8 cellular contexts compared by ENCODE assay signal in genomic region chr6:11538049-11538798, GRCh38. TPM values are rescaled to one million over a fixed set of nuclear protein-coding genes. Genes with fewer than 3 reads are reported as not detected.
DNase-seq lines count a peak whose midpoint lies in the region; TF ChIP-seq lines count a peak whose summit lies in the region.

No MANE protein-coding gene starts in this region.

- peak overlapping the region; percentile 23 to 34 for H3K27ac ChIP-seq in esophagus (ENCODE audit: low read depth in 2 of 2, low read length in 1 of 2)
- H3K27ac ChIP-seq in thymus (ENCODE audit: low read depth): peak overlapping the region; percentile 83

- H3K9me3 Mint-ChIP-seq in HFFc6: no peaks in the 10 kb centered on the region

- H3K4me3 Mint-ChIP-seq in HFFc6: peak overlapping the region; percentile 49

- H3K27me3 ChIP-seq in esophagus (ENCODE audit: control insufficient read depth in 1 of 2, insufficient read depth in 2 of 2, low read length in 2 of 2) (no peaks in the 10 kb centered on the region), thymus (ENCODE audit: control insufficient read depth, insufficient read depth) (no peaks in the 10 kb centered on the region)

- no peak overlapping the region for H3K27ac Mint-ChIP-seq in HFFc6

- peaks cover 6% of the 10 kb centered on the region for H3K4me1 Mint-ChIP-seq in HFFc6 (ENCODE audit: low read depth)

- 0 to 1% methylated on average over 35 to 74 of the region's 74 CpGs for WGBS in esophagus, 2 donors
- 1% methylated on average over 74 of the region's 74 CpGs for WGBS in thymus

- H3K36me3 ChIP-seq in esophagus (ENCODE audit: control insufficient read depth in 2 of 2, insufficient read depth in 2 of 2, low read length in 1 of 2) (no peaks in the 10 kb centered on the region), thymus (ENCODE audit: control insufficient read depth, insufficient read depth) (no peaks in the 10 kb centered on the region)

- peaks cover 17% of the 10 kb centered on the region for H3K27me3 Mint-ChIP-seq in HFFc6 (ENCODE audit: insufficient read depth)

- H3K36me3 Mint-ChIP-seq in HFFc6 (ENCODE audit: low read depth): no peaks in the 10 kb centered on the region

- no peaks in the 10 kb centered on the region for H3K9me3 ChIP-seq in esophagus (ENCODE audit: control insufficient read depth in 2 of 2, insufficient read depth in 1 of 2, low read depth in 1 of 2, low read length in 1 of 2)
- H3K9me3 ChIP-seq in thymus (ENCODE audit: control insufficient read depth): no peaks in the 10 kb centered on the region

- H3K4me3 ChIP-seq in esophagus (ENCODE audit: low read depth in 1 of 2, low read length in 2 of 2) (peak overlapping the region; percentile 77 to 80), thymus (ENCODE audit: low read length) (peak overlapping the region; percentile 87)

- peak; percentile 9 to 80 (median 74) for DNase-seq in NCI-H1417 (lab: John Stamatoyannopoulos, UW)
- no peak for DNase-seq in NCI-H1417 treated with DMSO at 0.1 percent for 48 hours (lab: John Stamatoyannopoulos, UW)
- no peak for DNase-seq in HFFc6
- peak; percentile 14 for DNase-seq in NCI-H1105 (lab: John Stamatoyannopoulos, UW)
- peak; percentile 4 for DNase-seq in activated T-cell treated with anti-CD3 and anti-CD28 coated beads for 4 hours
- peak; percentile 25 for DNase-seq in myocyte (ENCODE audit: low read depth)

- TF ChIP-seq CTCF in HFFc6 (IDR thresholded peaks at IDR 0.05): no peak

- H3K4me1 ChIP-seq in esophagus (ENCODE audit: control insufficient read depth in 2 of 2, insufficient read depth in 2 of 2, low read length in 1 of 2) (no peaks in the 10 kb centered on the region), thymus (ENCODE audit: control insufficient read depth, insufficient read depth, low read length) (peaks cover 5% of the 10 kb centered on the region)

RNA-seq across cellular contexts. Expression of gene TMEM170B, which starts 0.7 kb away (rescaled TPM):
- under 1 TPM; 0.14 to 0.21 (median 0.19) TPM for total RNA-seq in HFFc6 (2021; fragmentation: NEBNext Ultra II Directional; extraction: Animal tissue kit (Norgen Biotek cat#: 25700))
- under 1 TPM; 0.22 to 0.41 TPM for polyA plus RNA-seq in esophagus
- total RNA-seq in myocyte: 8.5 and 8.7 TPM in 2 replicates
- polyA plus RNA-seq in myocyte (2012): 3.0 TPM
- polyA plus RNA-seq in thymus: 1.7 TPM

Comparison
In these comparisons a context has a peak if more than half of its experiments do, and no peak if none do; other contexts are left out.
1. DNase-seq: peak in NCI-H1417 (3 of 3), NCI-H1105 (single experiment), activated T-cell treated with anti-CD3 and anti-CD28 coated beads for 4 hours (single experiment) and myocyte (single experiment); none in NCI-H1417 treated with DMSO at 0.1 percent for 48 hours (single experiment) and HFFc6 (single experiment).